ENCODE assay signal across 9 cellular contexts in the genomic region with DNA sequence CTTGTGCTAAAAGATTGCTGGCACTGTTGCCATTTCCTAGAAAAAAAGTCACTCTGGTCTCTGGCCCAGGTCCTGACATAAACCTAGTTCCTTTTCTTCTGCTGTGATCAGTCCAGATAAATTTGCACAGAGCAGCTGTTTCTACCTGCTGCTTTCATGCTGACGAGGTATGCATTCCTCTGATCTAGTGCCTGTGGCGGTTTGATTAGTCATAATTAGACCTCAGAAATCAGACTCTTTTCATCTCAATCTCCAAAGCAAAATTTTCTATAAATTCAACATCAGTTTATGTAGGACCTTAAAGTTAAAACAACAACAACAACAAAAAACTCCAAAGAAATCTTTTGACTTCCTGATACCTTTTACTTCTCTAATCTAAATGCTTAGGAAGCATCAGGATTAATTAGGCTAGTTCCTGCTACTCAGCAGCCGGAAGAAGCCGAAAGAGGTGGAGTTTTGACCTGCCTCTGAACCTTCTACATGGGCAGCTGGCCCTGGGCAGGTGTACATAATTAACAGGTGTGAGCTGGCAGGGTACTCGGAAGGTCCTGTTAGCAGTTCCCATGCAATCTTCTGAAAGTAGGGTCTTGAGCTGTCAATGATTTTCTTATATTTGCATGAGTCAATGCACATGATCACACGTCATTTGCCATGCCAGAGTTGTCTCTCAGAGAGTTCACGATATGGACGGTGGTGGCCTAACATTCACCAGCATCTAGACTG.
DNase-seq lines count a peak whose midpoint lies in the region; ATAC-seq and TF ChIP-seq lines count a peak whose summit lies in the region.
"Had no signal": no experiment of that assay in that cellular context is flagged by ENCODE, and none has a peak within 500 bp of the region (broad histone marks: within the 10 kb centered on the region; RNA-seq: fewer than 3 reads in every experiment).

No MANE protein-coding gene starts in this region.

- in situ Hi-C loops in transverse colon (cut with MboI; ENCODE audit: low pct_ligation_motif_present in 1 of 4, low pct_unique_long_range_greater_than_20kb in 1 of 4, low sequenced_read_pairs in 3 of 4): loop anchor here in 1 of 4 donors (10.0 kb wide), 1 partner anchor 195 kb away; no protein-coding TSS in a partner anchor

- no peak for TF ChIP-seq EP300 in transverse colon (IDR thresholded peaks at IDR 0.05; ENCODE audit: low read depth)

- intact Hi-C loops in transverse colon (cut with DNase I; ENCODE audit: low total_unique reads): no loop called here

- H3K4me3 ChIP-seq in RWPE2 (ENCODE audit: severe bottlenecking) (no peak overlapping the region), transverse colon (no peak overlapping the region)

- H3K36me3 Mint-ChIP-seq in activated naive CD4-positive, alpha-beta T cell treated with anti-CD3 and anti-CD28 coated beads, Interleukin-2, amount 50 U/mL, for 72 hours: no peaks in the 10 kb centered on the region
- no peaks in the 10 kb centered on the region for H3K36me3 Mint-ChIP-seq in activated naive CD4-positive, alpha-beta T cell treated with anti-CD3 and anti-CD28 coated beads, Interleukin-2, amount 10 ng/mL, durations not matched to agents 7 days and 5 days

- CTCF ChIA-PET in activated naive CD4-positive, alpha-beta T cell treated with anti-CD3 and anti-CD28 coated beads, Interleukin-2, amount 10 ng/mL, durations not matched to agents 7 days and 5 days (lab: Charles Lee): interaction anchor here (0.6 to 2.1 kb wide), 2 partner anchors 26 to 195 kb away, joined by 3 to 5 read pairs; no protein-coding TSS in a partner anchor

- peaks cover 19% of the 10 kb centered on the region for H3K4me1 ChIP-seq in RWPE2 (ENCODE audit: insufficient read depth, poor library complexity, severe bottlenecking)
- H3K4me1 ChIP-seq in transverse colon: peaks cover 0 to 23% (median 11%) of the 10 kb centered on the region in 4 donors

- H3K27me3 ChIP-seq in RWPE2 (ENCODE audit: insufficient read depth, poor library complexity, severe bottlenecking): no peaks in the 10 kb centered on the region
- H3K27me3 ChIP-seq in transverse colon: no peaks in the 10 kb centered on the region

- H3K36me3 ChIP-seq in RWPE2 (ENCODE audit: low read depth): no peaks in the 10 kb centered on the region
- H3K36me3 ChIP-seq in transverse colon: no peaks in the 10 kb centered on the region

- no peaks in the 10 kb centered on the region for H3K27me3 Mint-ChIP-seq in activated naive CD4-positive, alpha-beta T cell treated with anti-CD3 and anti-CD28 coated beads, Interleukin-2, amount 10 ng/mL, durations not matched to agents 7 days and 5 days

- H3K4me1 Mint-ChIP-seq in activated naive CD4-positive, alpha-beta T cell treated with anti-CD3 and anti-CD28 coated beads, Interleukin-2, amount 10 ng/mL, durations not matched to agents 7 days and 5 days: peaks cover 12% of the 10 kb centered on the region

- H3K27ac ChIP-seq in RWPE2 (ENCODE audit: poor library complexity, severe bottlenecking) (peak overlapping the region; percentile 19), transverse colon (peak overlapping the region in 1 of 4 donors; percentile 44)

- no peak for TF ChIP-seq CTCF in RWPE2 (IDR thresholded peaks at IDR 0.05; ENCODE audit: poor library complexity, severe bottlenecking)
- TF ChIP-seq CTCF in transverse colon (IDR thresholded peaks at IDR 0.05): no peak

- no peak overlapping the region for H3K4me3 Mint-ChIP-seq in activated naive CD4-positive, alpha-beta T cell treated with anti-CD3 and anti-CD28 coated beads, Interleukin-2, amount 10 ng/mL, durations not matched to agents 7 days and 5 days
- H3K4me3 Mint-ChIP-seq: T-helper 1 cell treated with Interleukin-12 subunit alpha and Interleukin-12 subunit beta and Interleukin-4 antibody, amounts not matched to agents 30 μg/mL and 1 μg/mL, for 36 hours had no signal

- no peaks in the 10 kb centered on the region for H3K9me3 Mint-ChIP-seq in activated naive CD4-positive, alpha-beta T cell treated with anti-CD3 and anti-CD28 coated beads, Interleukin-2, amount 50 U/mL, for 72 hours
- H3K9me3 Mint-ChIP-seq in activated naive CD4-positive, alpha-beta T cell treated with anti-CD3 and anti-CD28 coated beads, Interleukin-2, amount 10 ng/mL, durations not matched to agents 7 days and 5 days: no peaks in the 10 kb centered on the region
- H3K9me3 Mint-ChIP-seq: T-helper 1 cell treated with Interleukin-12 subunit alpha and Interleukin-12 subunit beta and Interleukin-4 antibody, amounts not matched to agents 30 μg/mL and 1 μg/mL, for 36 hours had no signal

- TF ChIP-seq POLR2A in transverse colon (IDR thresholded peaks at IDR 0.05): no peak

- no peak for DNase-seq in activated naive CD4-positive, alpha-beta T cell treated with anti-CD3 and anti-CD28 coated beads, Interleukin-2, amount 50 U/mL, for 72 hours (ENCODE audit: low spot score in 2 of 2)
- DNase-seq in activated naive CD4-positive, alpha-beta T cell treated with anti-CD3 and anti-CD28 coated beads, Interleukin-2, amount 10 ng/mL, durations not matched to agents 7 days and 5 days: no peak
- DNase-seq in RWPE2 (ENCODE audit: low spot score) (no peak), transverse colon (peak; percentile 32), ureter (ENCODE audit: low spot score) (no peak), HuH-7.5 (ENCODE audit: low spot score) (no peak), cerebellum (ENCODE audit: low spot score) (no peak)

- H3K9me3 ChIP-seq in RWPE2 (ENCODE audit: severe bottlenecking) (no peaks in the 10 kb centered on the region), transverse colon (no peaks in the 10 kb centered on the region)

- peak; percentile 61 to 87 for ATAC-seq in activated naive CD4-positive, alpha-beta T cell treated with anti-CD3 and anti-CD28 coated beads, Interleukin-2, amount 50 U/mL, for 72 hours
- peak; percentile 64 for ATAC-seq in HG03139 (IDR thresholded peaks at IDR 0.05; ENCODE audit: unreplicated experiment)
- ATAC-seq in RWPE2 (ENCODE audit: low read depth): peak; percentile 91

- no peak overlapping the region for H3K27ac Mint-ChIP-seq in activated naive CD4-positive, alpha-beta T cell treated with anti-CD3 and anti-CD28 coated beads, Interleukin-2, amount 50 U/mL, for 72 hours
- H3K27ac Mint-ChIP-seq in activated naive CD4-positive, alpha-beta T cell treated with anti-CD3 and anti-CD28 coated beads, Interleukin-2, amount 10 ng/mL, durations not matched to agents 7 days and 5 days: no peak overlapping the region
- H3K27ac Mint-ChIP-seq: T-helper 1 cell treated with Interleukin-12 subunit alpha and Interleukin-12 subunit beta and Interleukin-4 antibody, amounts not matched to agents 30 μg/mL and 1 μg/mL, for 36 hours had no signal

- WGBS in transverse colon (ENCODE audit: low coverage in 1 of 2), 2 donors: 40 to 50% methylated on average over 7 to 8 of the region's 8 CpGs
